ENCODE assay signal across 1 cellular context in the genomic region with DNA sequence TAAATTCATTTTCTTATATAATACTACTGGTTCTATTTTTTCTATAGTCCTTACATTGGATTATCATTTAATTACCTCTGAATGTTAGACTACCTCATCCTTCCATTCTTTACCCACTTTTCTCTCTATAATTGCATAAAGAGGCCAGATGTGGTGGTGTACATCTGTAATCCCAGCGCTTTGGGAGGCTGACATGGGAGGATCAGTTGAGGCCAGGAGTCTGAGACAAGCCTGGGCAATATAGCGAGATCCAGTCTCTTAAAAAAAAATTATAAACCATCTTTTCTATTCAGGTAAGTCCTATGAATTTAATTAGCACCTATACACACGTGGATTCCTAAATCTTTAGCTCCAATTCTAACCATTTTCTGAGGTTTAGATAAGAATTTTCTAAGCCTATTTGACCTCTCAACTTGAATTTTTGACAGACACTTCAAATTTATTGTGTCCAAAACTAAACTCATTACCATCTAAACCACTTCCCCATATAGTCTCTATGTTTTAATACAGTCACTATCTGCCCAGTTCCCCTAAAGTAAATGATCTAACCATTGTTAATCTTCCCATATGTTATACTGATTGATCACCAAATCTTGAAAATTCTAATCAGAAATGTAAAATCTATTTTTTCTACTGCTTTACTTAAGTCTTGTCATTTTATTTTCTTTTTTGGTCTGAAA.
TF ChIP-seq lines count a peak whose summit lies in the region.

No MANE protein-coding gene starts in this region.

TF ChIP-seq in K562, 482 proteins besides CTCF, POLR2A, EP300 and RAD21 (continued from another document):
- TF ChIP-seq ZBTB49 (CRISPR knock-in tag; IDR thresholded peaks at IDR 0.05; ENCODE audit: borderline replicate concordance) = no peak
- 0 out of 2 replicates have a peak, but pooled peaks have one; percentile 29 for TF ChIP-seq BCOR (IDR thresholded peaks at IDR 0.05)
- no peak for TF ChIP-seq RAD51 (IDR thresholded peaks at IDR 0.05; ENCODE audit: borderline replicate concordance, low read depth)
- no peak for TF ChIP-seq E2F3 (CRISPR knock-in tag; IDR thresholded peaks at IDR 0.05)
- no peak for TF ChIP-seq HNRNPK (IDR thresholded peaks at IDR 0.05; ENCODE audit: low read depth, low read length, poor library complexity, severe bottlenecking)
- peak; percentile 75; the same call in 1 of the 2 replicates for TF ChIP-seq ZNF121 (CRISPR knock-in tag; conservative IDR thresholded peaks at IDR 0.05)
- TF ChIP-seq PKNOX1 (IDR thresholded peaks at IDR 0.05) = peak; percentile 38; the same call in 1 of the 2 replicates
TF ChIP-seq in K562: peak in this region for 5.
